In genomic region chr18:48295586-48296311, GRCh38 we compare ENCODE assay signal across 11 cellular contexts.
DNase-seq lines count a peak whose midpoint lies in the region; ATAC-seq and TF ChIP-seq lines count a peak whose summit lies in the region.
"Had no signal": no experiment of that assay in that cellular context is flagged by ENCODE, and none has a peak within 500 bp of the region (broad histone marks: within the 10 kb centered on the region; RNA-seq: fewer than 3 reads in every experiment).

No MANE protein-coding gene starts in this region.

- DNase-seq in AG04450 (ENCODE audit: low read depth, low spot score) (no peak), HCEC 1CT (peak; percentile 5), WERI-Rb-1 (peak; percentile 65), iPS-NIHi11 (ENCODE audit: low spot score) (peak; percentile 67)
- no peak for DNase-seq in stimulated activated naive CD8-positive, alpha-beta T cell treated with anti-CD3 and anti-CD28 coated beads, Interleukin-15, Interleukin-2, amounts not matched to agents 100 U/mL and 50 U/mL, for 24 hours
- DNase-seq in activated CD4-positive, alpha-beta T cell treated with anti-CD3 and anti-CD28 coated beads for 36 hours: no peak
- DNase-seq: foreskin melanocyte, occipital lobe had no signal

- POLR2A ChIA-PET in AG04450 (lab: Yijun Ruan, JAX): no interaction called here
- POLR2A ChIA-PET in activated CD4-positive, alpha-beta T cell treated with anti-CD3 and anti-CD28 coated beads for 36 hours (lab: Charles Lee): no interaction called here

- H3K27me3 ChIP-seq in AG04450 (ENCODE audit: control insufficient read depth, insufficient read depth, low read length): peaks cover 3% of the 10 kb centered on the region
- H3K27me3 ChIP-seq in WERI-Rb-1 (ENCODE audit: insufficient read depth, low read depth, severe bottlenecking): no peaks in the 10 kb centered on the region

- no peaks in the 10 kb centered on the region for H3K9me3 ChIP-seq in AG04450 (ENCODE audit: control insufficient read depth, insufficient read depth, low read length)
- H3K9me3 ChIP-seq in WERI-Rb-1 (ENCODE audit: severe bottlenecking): no peaks in the 10 kb centered on the region

- H3K27ac ChIP-seq in AG04450 (ENCODE audit: low read depth, low read length) (no peak overlapping the region), WERI-Rb-1 (peak overlapping the region; percentile 64; the same call in 1 of the 2 replicates)

- CTCF ChIA-PET in AG04450 (lab: Charles Lee): interaction anchor here (0.9 kb wide), 2 partner anchors 20 to 149 kb away, joined by 5 to 8 read pairs; no protein-coding TSS in a partner anchor
- CTCF ChIA-PET in activated CD4-positive, alpha-beta T cell treated with anti-CD3 and anti-CD28 coated beads for 36 hours (lab: Charles Lee): no interaction called here

- no peaks in the 10 kb centered on the region for H3K36me3 ChIP-seq in WERI-Rb-1

- H3K4me3 Mint-ChIP-seq in activated CD4-positive, alpha-beta T cell treated with anti-CD3 and anti-CD28 coated beads for 36 hours: no peak overlapping the region
- H3K4me3 Mint-ChIP-seq: IgD-negative memory B cell had no signal

- peak; percentile 39 for TF ChIP-seq CTCF in AG04450 (IDR thresholded peaks at IDR 0.05; ENCODE audit: low read depth, low read length)
- TF ChIP-seq CTCF in WERI-Rb-1 (IDR thresholded peaks at IDR 0.05; ENCODE audit: low read depth, low read length): peak; percentile 85

- H3K4me3 ChIP-seq in AG04450 (ENCODE audit: low read depth, low read length) (no peak overlapping the region), WERI-Rb-1 (ENCODE audit: low read depth, low read length) (no peak overlapping the region)

- H3K27me3 Mint-ChIP-seq in activated CD4-positive, alpha-beta T cell treated with anti-CD3 and anti-CD28 coated beads for 36 hours: no peaks in the 10 kb centered on the region

- no peaks in the 10 kb centered on the region for H3K9me3 Mint-ChIP-seq in activated CD4-positive, alpha-beta T cell treated with anti-CD3 and anti-CD28 coated beads for 36 hours (ENCODE audit: low read depth)

- no peak for ATAC-seq in stimulated activated naive CD8-positive, alpha-beta T cell treated with anti-CD3 and anti-CD28 coated beads, Interleukin-15, Interleukin-2, amounts not matched to agents 100 U/mL and 50 U/mL, for 24 hours
- no peak for ATAC-seq in HG02642 (IDR thresholded peaks at IDR 0.05; ENCODE audit: poor library complexity, unreplicated experiment)
- no peak for ATAC-seq in activated CD4-positive, alpha-beta T cell treated with anti-CD3 and anti-CD28 coated beads for 36 hours
- no peak for ATAC-seq in GM18858 (IDR thresholded peaks at IDR 0.05; ENCODE audit: unreplicated experiment)

- H3K27ac Mint-ChIP-seq in activated CD4-positive, alpha-beta T cell treated with anti-CD3 and anti-CD28 coated beads for 36 hours: no peak overlapping the region
- H3K27ac Mint-ChIP-seq: IgD-negative memory B cell had no signal

- no peaks in the 10 kb centered on the region for H3K36me3 Mint-ChIP-seq in activated CD4-positive, alpha-beta T cell treated with anti-CD3 and anti-CD28 coated beads for 36 hours (ENCODE audit: low read depth)

- peaks cover 7% of the 10 kb centered on the region for H3K4me1 Mint-ChIP-seq in activated CD4-positive, alpha-beta T cell treated with anti-CD3 and anti-CD28 coated beads for 36 hours

- intact Hi-C loops in activated CD4-positive, alpha-beta T cell treated with anti-CD3 and anti-CD28 coated beads for 36 hours (cut with DNase I, micrococcal nuclease): no loop called here

Comparison
In these comparisons a context has a peak if more than half of its experiments do, and no peak if none do; other contexts are left out.
1. DNase-seq: peak in HCEC 1CT (single experiment), WERI-Rb-1 (single experiment) and iPS-NIHi11 (single experiment); none in AG04450 (single experiment), stimulated activated naive CD8-positive, alpha-beta T cell treated with anti-CD3 and anti-CD28 coated beads, Interleukin-15, Interleukin-2, amounts not matched to agents 100 U/mL and 50 U/mL, for 24 hours (single experiment) and activated CD4-positive, alpha-beta T cell treated with anti-CD3 and anti-CD28 coated beads for 36 hours (single experiment).